ENCODE assay signal across 10 cellular contexts in the genomic region with DNA sequence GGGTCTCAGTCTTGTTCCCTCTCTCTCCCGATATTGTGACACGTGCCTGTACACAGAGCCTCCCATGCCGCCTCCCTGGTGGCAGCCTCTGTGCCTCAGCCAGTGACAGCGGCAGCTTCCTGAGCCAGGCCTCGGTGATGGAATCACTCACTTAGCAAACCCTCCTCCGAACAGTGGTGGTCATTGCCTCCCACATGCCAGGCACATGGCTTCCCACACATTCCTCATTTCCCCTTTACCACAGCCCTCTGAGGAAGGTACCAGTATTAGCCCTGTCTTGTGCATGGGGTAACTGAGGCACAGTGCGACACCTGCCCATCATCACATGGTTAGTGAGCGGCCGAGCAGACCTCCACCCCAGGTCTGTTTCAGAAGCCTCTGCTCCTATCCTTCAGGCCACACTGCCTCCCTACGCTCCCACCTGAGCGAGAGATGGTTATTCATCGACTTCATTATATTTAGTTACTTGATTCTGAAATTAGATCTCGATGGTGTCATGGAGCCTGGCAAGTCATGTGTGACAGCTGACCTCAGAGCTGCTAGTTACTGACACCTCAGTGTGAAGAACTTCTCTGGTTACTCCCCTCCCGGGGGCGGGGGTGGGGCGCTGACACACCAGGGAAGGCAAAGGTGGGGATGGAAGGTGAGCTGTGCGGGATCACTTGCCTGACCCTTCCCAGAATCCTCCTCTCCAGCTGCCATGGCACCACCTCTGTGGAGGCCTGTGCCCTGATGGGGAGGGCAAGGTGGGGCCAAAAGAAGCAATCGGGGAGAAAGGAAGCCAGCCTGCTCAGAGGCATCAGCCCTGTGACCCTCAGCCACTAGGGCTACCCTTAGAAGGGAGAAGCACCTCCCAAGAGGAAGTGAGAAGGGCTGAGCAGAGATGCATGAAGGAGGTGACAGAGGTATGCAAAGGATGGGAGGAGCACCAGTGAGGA. TPM values are rescaled to one million over a fixed set of nuclear protein-coding genes. Genes with fewer than 3 reads are reported as not detected.
DNase-seq lines count a peak whose midpoint lies in the region; ATAC-seq lines count a peak whose summit lies in the region.
"Had no signal": no experiment of that assay in that cellular context is flagged by ENCODE, and none has a peak within 500 bp of the region (broad histone marks: within the 10 kb centered on the region; RNA-seq: fewer than 3 reads in every experiment).

No MANE protein-coding gene starts in this region.

- ATAC-seq in GM18511 (IDR thresholded peaks at IDR 0.05; ENCODE audit: unreplicated experiment) (peak; percentile 90), GM21528 (IDR thresholded peaks at IDR 0.05; ENCODE audit: low FRiP score, unreplicated experiment) (peak; percentile 71), memory B cell (ENCODE audit: low read depth) (peak; percentile 93)
- ATAC-seq: HCT116 had no signal

- H3K4me3 Mint-ChIP-seq in IgD-negative memory B cell (peak overlapping the region; percentile 62 to 91 (median 70)), memory B cell (peak overlapping the region; percentile 51)

- no peaks in the 10 kb centered on the region for H3K27me3 Mint-ChIP-seq in IgD-negative memory B cell
- H3K27me3 Mint-ChIP-seq in memory B cell: no peaks in the 10 kb centered on the region

- H3K9me3 Mint-ChIP-seq in IgD-negative memory B cell (no peaks in the 10 kb centered on the region), memory B cell (no peaks in the 10 kb centered on the region)

- H3K36me3 Mint-ChIP-seq in IgD-negative memory B cell: peaks cover 2% of the 10 kb centered on the region
- H3K36me3 Mint-ChIP-seq in memory B cell: no peaks in the 10 kb centered on the region

- DNase-seq in memory B cell (ENCODE audit: low spot score in 2 of 2) (peak; percentile 63 to 66), ecto neural progenitor cell (ENCODE audit: low spot score) (no peak), foreskin melanocyte (no peak), RKO (ENCODE audit: low spot score) (no peak)
- no peak for DNase-seq in stimulated activated CD4-positive, alpha-beta T cell treated with anti-CD3 and anti-CD28 coated beads, Interleukin-12 subunit alpha, Interleukin-12 subunit beta, amount 100 ng/mL, for 4 hours
- DNase-seq: stimulated activated naive CD4-positive, alpha-beta T cell had no signal

- peak overlapping the region; percentile 66 to 98 (median 93) for H3K27ac Mint-ChIP-seq in IgD-negative memory B cell
- peak overlapping the region; percentile 93 for H3K27ac Mint-ChIP-seq in memory B cell

- H3K4me1 Mint-ChIP-seq in IgD-negative memory B cell: peaks cover 29 to 42% (median 39%) of the 10 kb centered on the region in 3 donors
- H3K4me1 Mint-ChIP-seq in memory B cell: peaks cover 36% of the 10 kb centered on the region

RNA-seq across cellular contexts. Expression of gene MDGA1, which starts 17.9 kb away (rescaled TPM):
- polyA plus RNA-seq in IgD-negative memory B cell: 2.9 TPM

Comparison
In these comparisons a context has a peak if more than half of its experiments do, and no peak if none do; other contexts are left out.
1. DNase-seq: peak in memory B cell (2 of 2); none in ecto neural progenitor cell (single experiment), foreskin melanocyte (single experiment), RKO (single experiment) and stimulated activated CD4-positive, alpha-beta T cell treated with anti-CD3 and anti-CD28 coated beads, Interleukin-12 subunit alpha, Interleukin-12 subunit beta, amount 100 ng/mL, for 4 hours (single experiment).
2. Peak in every context shown above with its lines, with median percentiles within 50 percentile points of each other: ATAC-seq.